ENCODE assay signal across 8 cellular contexts in the genomic region with DNA sequence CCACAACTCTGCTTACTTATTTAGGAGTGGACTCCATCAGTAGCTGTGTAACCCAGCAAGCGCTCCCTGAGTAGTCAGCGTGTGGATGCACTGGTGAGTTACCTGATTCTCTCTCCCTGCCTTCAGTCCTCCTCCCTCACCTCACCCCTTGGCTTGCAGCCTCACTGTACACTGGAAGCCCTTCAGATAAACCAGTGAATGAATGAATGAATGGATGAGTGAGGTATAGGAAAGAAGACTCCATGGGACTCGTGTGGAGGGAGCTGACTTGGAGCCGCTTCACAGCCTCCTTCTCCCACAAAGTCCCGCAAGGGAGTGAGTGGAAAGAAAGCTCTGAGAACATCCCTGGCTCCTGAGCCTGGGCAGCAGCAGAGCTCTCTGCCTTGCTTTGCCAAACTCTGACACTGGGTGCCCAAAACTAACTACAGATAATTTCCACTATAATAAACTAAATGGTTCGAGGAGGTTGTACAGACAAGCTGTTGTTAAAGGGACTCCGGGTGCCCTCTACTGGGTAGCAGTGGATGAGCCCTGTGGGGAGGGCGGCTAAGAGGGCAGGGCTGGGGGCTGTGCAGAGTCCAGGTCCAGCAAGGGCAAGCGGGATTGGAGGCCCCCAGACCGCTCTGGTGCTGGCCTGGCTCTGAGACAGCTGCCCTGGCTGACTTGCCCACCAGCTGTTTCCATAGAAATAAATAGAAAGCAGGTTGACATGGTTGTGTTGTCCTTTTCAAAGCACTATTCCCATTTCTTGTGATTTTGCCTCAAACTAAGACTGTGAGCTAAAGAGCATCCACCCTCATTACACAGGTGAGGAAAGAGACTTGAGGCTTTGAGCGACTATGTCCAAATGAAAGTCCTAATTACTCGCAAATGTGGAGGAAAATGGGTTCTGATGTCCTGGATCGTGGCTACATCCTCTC.
DNase-seq lines count a peak whose midpoint lies in the region; ATAC-seq and TF ChIP-seq lines count a peak whose summit lies in the region.

No MANE protein-coding gene starts in this region.

- intact Hi-C loops in body of pancreas (cut with DNase I) = no loop called here
- intact Hi-C loops in ovary (cut with DNase I) = no loop called here

- WGBS in body of pancreas, 2 donors = 57 to 60% methylated on average over 13 of the region's 13 CpGs
- 63% methylated on average over 13 of the region's 13 CpGs for WGBS in liver
- 55 to 67% (median 58%) methylated on average over 13 of the region's 13 CpGs for WGBS in ovary, 3 donors

- H3K27ac ChIP-seq in body of pancreas = no peak overlapping the region
- no peak overlapping the region for H3K27ac ChIP-seq in liver (ENCODE audit: low read depth in 1 of 2, low read length in 2 of 2)
- H3K27ac ChIP-seq in ovary = no peak overlapping the region

- H3K4me3 ChIP-seq in NB4 (ENCODE audit: low read depth, low read length) = no peak overlapping the region
- H3K4me3 ChIP-seq in body of pancreas = no peak overlapping the region
- H3K4me3 ChIP-seq in liver (ENCODE audit: low read depth in 1 of 3, low read length in 3 of 3) = no peak overlapping the region
- no peak overlapping the region for H3K4me3 ChIP-seq in ovary

- TF ChIP-seq CTCF in NB4 (IDR thresholded peaks at IDR 0.05; ENCODE audit: low read depth, low read length) (peak; percentile 42), body of pancreas (IDR thresholded peaks at IDR 0.05) (peak in 6 of 7 experiments; percentile 8 to 45 (median 34)), liver (IDR thresholded peaks at IDR 0.05; ENCODE audit: low read depth, low read length, missing input control) (peak; percentile 42), ovary (IDR thresholded peaks at IDR 0.05) (no peak)

- DNase-seq in SIG-M5 treated with dmso at 0.1 percent for 504 hours (lab: John Stamatoyannopoulos, UW; ENCODE audit: unreplicated experiment) (peak; percentile 25), SIG-M5 (lab: John Stamatoyannopoulos, UW) (no peak), NB4 (ENCODE audit: low read depth) (peak; percentile 35), body of pancreas (peak in 3 of 4 donors; percentile 16 to 50 (median 24)), NCI-H510A treated with DMSO at 0.1 percent for 48 hours (lab: John Stamatoyannopoulos, UW) (no peak), ovary (no peak)

- H3K9me3 ChIP-seq in body of pancreas = no peaks in the 10 kb centered on the region
- peaks cover 0 to 4% (median 0%) of the 10 kb centered on the region in 4 donors for H3K9me3 ChIP-seq in liver (ENCODE audit: control insufficient read depth in 4 of 4, low read length in 3 of 4)
- H3K9me3 ChIP-seq in ovary = no peaks in the 10 kb centered on the region

- H3K4me1 ChIP-seq in body of pancreas (peaks cover 6% of the 10 kb centered on the region), liver (ENCODE audit: control insufficient read depth in 4 of 4, insufficient read depth in 4 of 4, low read length in 3 of 4) (no peaks in the 10 kb centered on the region), ovary (ENCODE audit: insufficient read depth) (no peaks in the 10 kb centered on the region)

- H3K27me3 ChIP-seq in body of pancreas (no peaks in the 10 kb centered on the region), liver (ENCODE audit: control insufficient read depth in 4 of 4, insufficient read depth in 4 of 4, low read length in 3 of 4) (no peaks in the 10 kb centered on the region), ovary (no peaks in the 10 kb centered on the region)

- TF ChIP-seq POLR2A in NB4 (IDR thresholded peaks at IDR 0.05; ENCODE audit: extremely low read depth, insufficient read length) (no peak), body of pancreas (IDR thresholded peaks at IDR 0.05) (no peak), ovary (IDR thresholded peaks at IDR 0.05) (no peak)

- no peak for TF ChIP-seq EP300 in ovary (IDR thresholded peaks at IDR 0.05)

- no peak overlapping the region for H3K9ac ChIP-seq in liver (ENCODE audit: low read depth in 1 of 2, low read length in 2 of 2)

- ATAC-seq in body of pancreas (no peak), HG03135 (IDR thresholded peaks at IDR 0.05; ENCODE audit: unreplicated experiment) (no peak)

- TF ChIP-seq RAD21 in liver (IDR thresholded peaks at IDR 0.05) = peak; percentile 78

- no peaks in the 10 kb centered on the region for H3K36me3 ChIP-seq in body of pancreas (replicated peaks in 1 of 2; ENCODE audit: insufficient read depth in 1 of 2, low read depth in 2 of 2)
- no peaks in the 10 kb centered on the region for H3K36me3 ChIP-seq in liver (ENCODE audit: control insufficient read depth in 4 of 4, insufficient read depth in 3 of 4, low read depth in 1 of 4, low read length in 3 of 4)
- H3K36me3 ChIP-seq in ovary = no peaks in the 10 kb centered on the region

TF ChIP-seq in liver, 16 proteins besides CTCF, POLR2A, EP300 and RAD21:
- TF ChIP-seq, protein P1, sequence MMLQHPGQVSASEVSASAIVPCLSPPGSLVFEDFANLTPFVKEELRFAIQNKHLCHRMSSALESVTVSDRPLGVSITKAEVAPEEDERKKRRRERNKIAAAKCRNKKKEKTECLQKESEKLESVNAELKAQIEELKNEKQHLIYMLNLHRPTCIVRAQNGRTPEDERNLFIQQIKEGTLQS (IDR thresholded peaks at IDR 0.05) = no peak
- TF ChIP-seq HNF4G (IDR thresholded peaks at IDR 0.05) (no peak), YY1 (IDR thresholded peaks at IDR 0.05) (no peak), JUND (IDR thresholded peaks at IDR 0.05) (no peak), HNF4A (conservative IDR thresholded peaks at IDR 0.05) (no peak), NR2F2 (IDR thresholded peaks at IDR 0.05) (no peak), GABPA (IDR thresholded peaks at IDR 0.05 in 1 of 2, conservative IDR thresholded peaks at IDR 0.05 in 1 of 2) (no peak), TAF1 (conservative IDR thresholded peaks at IDR 0.05) (no peak)

Comparison
In these comparisons a context has a peak if more than half of its experiments do, and no peak if none do; other contexts are left out.
1. DNase-seq: peak in SIG-M5 treated with dmso at 0.1 percent for 504 hours (single experiment), NB4 (single experiment) and body of pancreas (3 of 4); none in SIG-M5 (single experiment), NCI-H510A treated with DMSO at 0.1 percent for 48 hours (single experiment) and ovary (0 of 5).
2. CTCF ChIP-seq: peak in NB4 (single experiment), body of pancreas (6 of 7) and liver (single experiment); none in ovary (0 of 3).